ENCODE assay signal across 21 cellular contexts in genomic region chrX:140477987-140478386, GRCh38. TPM values are rescaled to one million over a fixed set of nuclear protein-coding genes. Genes with fewer than 3 reads are reported as not detected.
DNase-seq lines count a peak whose midpoint lies in the region; ATAC-seq and TF ChIP-seq lines count a peak whose summit lies in the region.
"Had no signal": no experiment of that assay in that cellular context is flagged by ENCODE, and none has a peak within 500 bp of the region (broad histone marks: within the 10 kb centered on the region; RNA-seq: fewer than 3 reads in every experiment).

No MANE protein-coding gene starts in this region.

- intact Hi-C loops in right lobe of liver (cut with DNase I) = no loop called here

- H3K36me3 Mint-ChIP-seq in endodermal cell (ENCODE audit: low read depth) = peaks cover 4% of the 10 kb centered on the region

- H3K36me3 ChIP-seq in NT2/D1 (ENCODE audit: insufficient read depth, insufficient read length, low read length) (no peaks in the 10 kb centered on the region), endodermal cell (ENCODE audit: control insufficient read depth, insufficient read depth, low read length) (no peaks in the 10 kb centered on the region), right lobe of liver (no peaks in the 10 kb centered on the region)
- H3K36me3 ChIP-seq: HAP-1 had no signal

- no peak overlapping the region for H3K27ac Mint-ChIP-seq in endodermal cell
- H3K27ac Mint-ChIP-seq: CD4-positive, alpha-beta T cell had no signal

- H3K4me1 ChIP-seq in NT2/D1 (ENCODE audit: insufficient read depth, insufficient read length) = no peaks in the 10 kb centered on the region
- H3K4me1 ChIP-seq in endodermal cell (ENCODE audit: control insufficient read depth, insufficient read depth, low read length) = no peaks in the 10 kb centered on the region
- no peaks in the 10 kb centered on the region for H3K4me1 ChIP-seq in right lobe of liver
- H3K4me1 ChIP-seq: A549, HAP-1 had no signal

- TF ChIP-seq POLR2A in right lobe of liver (IDR thresholded peaks at IDR 0.05) = no peak

- H3K9ac ChIP-seq in NT2/D1 (ENCODE audit: insufficient read length, low read depth) (no peak overlapping the region), endodermal cell (ENCODE audit: extremely low read depth, low read length, poor library complexity, severe bottlenecking) (no peak overlapping the region)
- H3K9ac ChIP-seq: GM23248 had no signal

- H3K9me3 ChIP-seq in NT2/D1 (ENCODE audit: insufficient read depth, low read length) (peaks cover 11% of the 10 kb centered on the region; the same call in 1 of the 2 replicates), endodermal cell (ENCODE audit: control insufficient read depth, low read length) (peaks cover 24% of the 10 kb centered on the region), right lobe of liver (peaks cover 0 to 3% (median 0%) of the 10 kb centered on the region in 4 donors)
- H3K9me3 ChIP-seq: A549 had no signal

- H3K27ac ChIP-seq in endodermal cell (ENCODE audit: low read depth, low read length) (no peak overlapping the region), right lobe of liver (no peak overlapping the region)
- H3K27ac ChIP-seq: 22Rv1, A549, C4-2B, GM23248, HL-60 had no signal

- H3K4me1 Mint-ChIP-seq in endodermal cell = peaks cover 2% of the 10 kb centered on the region

- H3K4me3 ChIP-seq in NT2/D1 (ENCODE audit: insufficient read length, low read depth) (no peak overlapping the region), endodermal cell (ENCODE audit: low read length) (no peak overlapping the region), right lobe of liver (no peak overlapping the region)
- H3K4me3 ChIP-seq: A549, GM23248, HAP-1 had no signal

- DNase-seq in ELF-1 (ENCODE audit: low read depth, low spot score) (peak; percentile 14), NT2/D1 (ENCODE audit: low read depth, low spot score) (peak; percentile 16), endodermal cell (peak; percentile 65), iPS-NIHi7 (ENCODE audit: extremely low spot score) (peak; percentile 52), right lobe of liver (no peak)
- DNase-seq: AML-193; CD4-positive, alpha-beta T cell; DMS153; DMS79; GF-D8; GM23248 had no signal

- no peak overlapping the region for H3K4me3 Mint-ChIP-seq in endodermal cell
- H3K4me3 Mint-ChIP-seq: CD4-positive, alpha-beta T cell had no signal

- no peak for ATAC-seq in GM21717 (IDR thresholded peaks at IDR 0.05; ENCODE audit: unreplicated experiment)
- no peak for ATAC-seq in right lobe of liver
- no peak for ATAC-seq in HG02588 (IDR thresholded peaks at IDR 0.05; ENCODE audit: unreplicated experiment)
- ATAC-seq: A549 had no signal

- TF ChIP-seq CTCF in endodermal cell (conservative IDR thresholded peaks at IDR 0.05) = no peak
- TF ChIP-seq CTCF in right lobe of liver (IDR thresholded peaks at IDR 0.05) = no peak

- H3K27me3 ChIP-seq in NT2/D1 (ENCODE audit: insufficient read depth, insufficient read length) (no peaks in the 10 kb centered on the region), endodermal cell (ENCODE audit: control insufficient read depth, insufficient read depth, low read length, poor library complexity, severe bottlenecking) (peaks cover 19% of the 10 kb centered on the region), right lobe of liver (no peaks in the 10 kb centered on the region)

- H3K9me3 Mint-ChIP-seq in endodermal cell = peaks cover 40% of the 10 kb centered on the region
- H3K9me3 Mint-ChIP-seq: CD4-positive, alpha-beta T cell had no signal

- H3K27me3 Mint-ChIP-seq in endodermal cell (ENCODE audit: insufficient read depth) = peaks cover 26% of the 10 kb centered on the region
- H3K27me3 Mint-ChIP-seq: CD4-positive, alpha-beta T cell had no signal

RNA-seq across cellular contexts. Expression of gene SOX3, which starts 26.9 kb away (rescaled TPM):
- 1 to 10 TPM in 1 of 2 donors, under 1 TPM in 1; 0.27 to 2.0 TPM for total RNA-seq in endodermal cell
- 29.3 TPM for polyA plus RNA-seq in endodermal cell (2013, experiment 1 of 2)
- polyA plus RNA-seq in endodermal cell (2013, experiment 2 of 2) = 18.7 TPM
- not detected for total RNA-seq in right lobe of liver
- total RNA-seq: CD4-positive, alpha-beta T cell; Daoy; GM23248; HT1080 had no signal
- polyA plus RNA-seq: A549, BJ, GM23248 had no signal

Comparison
In these comparisons a context has a peak if more than half of its experiments do, and no peak if none do; other contexts are left out.
1. DNase-seq: peak in ELF-1 (single experiment), NT2/D1 (single experiment), endodermal cell (single experiment) and iPS-NIHi7 (single experiment); none in right lobe of liver (0 of 3).